In the genomic region with DNA sequence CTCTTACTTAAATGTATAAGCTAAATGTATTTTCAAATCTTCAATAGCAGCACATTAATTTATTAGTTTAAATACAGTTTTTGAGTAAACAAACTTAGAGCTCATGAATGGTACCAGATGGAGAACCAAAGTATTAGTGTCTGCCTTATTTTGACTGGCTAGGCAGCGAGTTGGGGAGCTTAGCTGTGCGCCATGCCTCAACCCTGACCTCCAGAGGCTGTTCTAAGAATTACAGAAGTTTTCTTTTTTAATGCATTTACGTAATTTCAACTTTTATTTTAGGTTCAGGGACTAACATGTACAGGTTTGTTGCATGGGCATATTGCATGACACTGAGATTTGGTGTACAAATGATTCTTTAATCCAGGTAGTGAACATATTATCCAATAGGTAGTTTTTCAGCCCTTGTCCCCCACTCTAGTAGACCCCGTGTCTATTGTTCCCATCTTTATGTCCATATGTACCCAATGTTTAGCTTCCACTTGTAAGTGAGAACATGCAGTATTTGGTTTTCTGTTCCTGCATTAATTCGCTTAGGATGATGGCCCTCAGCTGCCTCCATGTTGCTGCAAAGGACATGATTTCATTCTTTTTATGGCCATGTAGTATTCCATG, we compare ENCODE assay signal across 8 cellular contexts.
DNase-seq lines count a peak whose midpoint lies in the region; ATAC-seq and TF ChIP-seq lines count a peak whose summit lies in the region.

No MANE protein-coding gene starts in this region.

- no peaks in the 10 kb centered on the region for H3K79me2 ChIP-seq in parathyroid adenoma

- no peak overlapping the region for H3K27ac Mint-ChIP-seq in immature natural killer cell

- DNase-seq in AG10803 (ENCODE audit: low read depth) (peak; percentile 3), NCI-H2171 treated with DMSO at 0.1 percent for 48 hours (lab: John Stamatoyannopoulos, UW) (peak; percentile 49), coronary artery (ENCODE audit: low spot score) (no peak), immature natural killer cell (no peak)
- no peak for DNase-seq in activated effector memory CD4-positive, alpha-beta T cell treated with Interleukin-2 at 50 U/mL for 16 hours

- no peaks in the 10 kb centered on the region for H3K36me3 ChIP-seq in parathyroid adenoma (ENCODE audit: control insufficient read depth, insufficient read depth, low read length)

- no peak overlapping the region for H3K4me3 ChIP-seq in AG10803 (ENCODE audit: low read length)
- H3K4me3 ChIP-seq in coronary artery = no peak overlapping the region
- H3K4me3 ChIP-seq in parathyroid adenoma (ENCODE audit: low read depth, low read length) = no peak overlapping the region

- H3K4me2 ChIP-seq in parathyroid adenoma (ENCODE audit: low read length) = no peak overlapping the region

- H3K27ac ChIP-seq in coronary artery (no peak overlapping the region), parathyroid adenoma (no peak overlapping the region)

- TF ChIP-seq CTCF in AG10803 (conservative IDR thresholded peaks at IDR 0.05; ENCODE audit: low read length) = peak; percentile 43
- TF ChIP-seq CTCF in coronary artery (IDR thresholded peaks at IDR 0.05) = peak; percentile 27
- peak; percentile 66 for TF ChIP-seq CTCF in parathyroid adenoma (IDR thresholded peaks at IDR 0.05)

- no peak overlapping the region for H3K4me3 Mint-ChIP-seq in immature natural killer cell

- no peak overlapping the region for H2AFZ ChIP-seq in parathyroid adenoma

- H3K9me3 Mint-ChIP-seq in immature natural killer cell = peaks cover 0 to 18% (median 2%) of the 10 kb centered on the region in 6 donors

- no peaks in the 10 kb centered on the region for H3K9me3 ChIP-seq in parathyroid adenoma (ENCODE audit: control insufficient read depth, low read length)

- no peaks in the 10 kb centered on the region for H3K27me3 ChIP-seq in parathyroid adenoma (ENCODE audit: control insufficient read depth, insufficient read depth, low read length)

- no peak overlapping the region for H3K9ac ChIP-seq in parathyroid adenoma

- no peaks in the 10 kb centered on the region for H3K4me1 ChIP-seq in parathyroid adenoma

- ATAC-seq in GM18517 (IDR thresholded peaks at IDR 0.05; ENCODE audit: unreplicated experiment) (peak; percentile 92), HG02885 (IDR thresholded peaks at IDR 0.05; ENCODE audit: poor library complexity, unreplicated experiment) (peak; percentile 95)

- no peaks in the 10 kb centered on the region for H3K4me1 Mint-ChIP-seq in immature natural killer cell

- H3K36me3 Mint-ChIP-seq in immature natural killer cell = no peaks in the 10 kb centered on the region

- H3K27me3 Mint-ChIP-seq in immature natural killer cell (ENCODE audit: low read depth in 3 of 3) = peaks cover 0 to 1% (median 0%) of the 10 kb centered on the region in 3 donors

Comparison
In these comparisons a context has a peak if more than half of its experiments do, and no peak if none do; other contexts are left out.
1. DNase-seq: peak in AG10803 (single experiment) and NCI-H2171 treated with DMSO at 0.1 percent for 48 hours (single experiment); none in coronary artery (single experiment), activated effector memory CD4-positive, alpha-beta T cell treated with Interleukin-2 at 50 U/mL for 16 hours (single experiment) and immature natural killer cell (0 of 3).
2. Peak in every context shown above with its lines, with median percentiles within 50 percentile points of each other: CTCF ChIP-seq.